Comparison of ENCODE assay signal across 2 cellular contexts in the genomic region with DNA sequence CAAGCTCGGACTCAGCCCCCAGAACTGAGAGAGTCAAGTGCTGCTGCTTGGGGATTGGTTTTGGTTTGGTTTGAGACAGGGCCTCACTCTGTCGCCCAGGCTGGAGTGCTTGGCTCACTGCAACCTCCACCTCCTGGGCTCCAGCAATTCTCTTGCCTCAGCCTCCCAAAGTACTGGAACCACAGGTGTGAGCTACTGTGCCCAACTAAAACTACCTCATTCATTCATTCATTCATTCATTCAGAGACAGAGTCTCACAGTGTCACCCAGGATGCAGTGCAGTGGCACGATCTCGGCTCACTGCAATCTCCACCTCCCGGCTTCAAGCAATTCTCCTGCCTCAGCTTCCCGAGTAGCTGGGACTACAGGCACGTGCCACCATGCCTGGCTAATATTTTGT.
TF ChIP-seq lines count a peak whose summit lies in the region.

No MANE protein-coding gene starts in this region.

TF ChIP-seq in HEK293, 187 proteins besides CTCF, POLR2A, EP300 and RAD21:
- TF ChIP-seq ZNF335 (tag by site-specific recombination; conservative IDR thresholded peaks at IDR 0.05) = no peak
- TF ChIP-seq ZNF214 (tag by site-specific recombination; IDR thresholded peaks at IDR 0.05; ENCODE audit: borderline replicate concordance) = no peak
- no peak for TF ChIP-seq ZEB2 (tag by site-specific recombination; IDR thresholded peaks at IDR 0.05)
- TF ChIP-seq, protein P1, sequence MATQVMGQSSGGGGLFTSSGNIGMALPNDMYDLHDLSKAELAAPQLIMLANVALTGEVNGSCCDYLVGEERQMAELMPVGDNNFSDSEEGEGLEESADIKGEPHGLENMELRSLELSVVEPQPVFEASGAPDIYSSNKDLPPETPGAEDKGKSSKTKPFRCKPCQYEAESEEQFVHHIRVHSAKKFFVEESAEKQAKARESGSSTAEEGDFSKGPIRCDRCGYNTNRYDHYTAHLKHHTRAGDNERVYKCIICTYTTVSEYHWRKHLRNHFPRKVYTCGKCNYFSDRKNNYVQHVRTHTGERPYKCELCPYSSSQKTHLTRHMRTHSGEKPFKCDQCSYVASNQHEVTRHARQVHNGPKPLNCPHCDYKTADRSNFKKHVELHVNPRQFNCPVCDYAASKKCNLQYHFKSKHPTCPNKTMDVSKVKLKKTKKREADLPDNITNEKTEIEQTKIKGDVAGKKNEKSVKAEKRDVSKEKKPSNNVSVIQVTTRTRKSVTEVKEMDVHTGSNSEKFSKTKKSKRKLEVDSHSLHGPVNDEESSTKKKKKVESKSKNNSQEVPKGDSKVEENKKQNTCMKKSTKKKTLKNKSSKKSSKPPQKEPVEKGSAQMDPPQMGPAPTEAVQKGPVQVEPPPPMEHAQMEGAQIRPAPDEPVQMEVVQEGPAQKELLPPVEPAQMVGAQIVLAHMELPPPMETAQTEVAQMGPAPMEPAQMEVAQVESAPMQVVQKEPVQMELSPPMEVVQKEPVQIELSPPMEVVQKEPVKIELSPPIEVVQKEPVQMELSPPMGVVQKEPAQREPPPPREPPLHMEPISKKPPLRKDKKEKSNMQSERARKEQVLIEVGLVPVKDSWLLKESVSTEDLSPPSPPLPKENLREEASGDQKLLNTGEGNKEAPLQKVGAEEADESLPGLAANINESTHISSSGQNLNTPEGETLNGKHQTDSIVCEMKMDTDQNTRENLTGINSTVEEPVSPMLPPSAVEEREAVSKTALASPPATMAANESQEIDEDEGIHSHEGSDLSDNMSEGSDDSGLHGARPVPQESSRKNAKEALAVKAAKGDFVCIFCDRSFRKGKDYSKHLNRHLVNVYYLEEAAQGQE (tag by site-specific recombination; IDR thresholded peaks at IDR 0.05) = no peak
- peak; percentile 68; the same call in 1 of the 2 replicates for TF ChIP-seq ZNF24 (tag by site-specific recombination; IDR thresholded peaks at IDR 0.05)
- TF ChIP-seq REPIN1 (tag by site-specific recombination; IDR thresholded peaks at IDR 0.05; ENCODE audit: low read depth) = no peak
- TF ChIP-seq, protein P2, sequence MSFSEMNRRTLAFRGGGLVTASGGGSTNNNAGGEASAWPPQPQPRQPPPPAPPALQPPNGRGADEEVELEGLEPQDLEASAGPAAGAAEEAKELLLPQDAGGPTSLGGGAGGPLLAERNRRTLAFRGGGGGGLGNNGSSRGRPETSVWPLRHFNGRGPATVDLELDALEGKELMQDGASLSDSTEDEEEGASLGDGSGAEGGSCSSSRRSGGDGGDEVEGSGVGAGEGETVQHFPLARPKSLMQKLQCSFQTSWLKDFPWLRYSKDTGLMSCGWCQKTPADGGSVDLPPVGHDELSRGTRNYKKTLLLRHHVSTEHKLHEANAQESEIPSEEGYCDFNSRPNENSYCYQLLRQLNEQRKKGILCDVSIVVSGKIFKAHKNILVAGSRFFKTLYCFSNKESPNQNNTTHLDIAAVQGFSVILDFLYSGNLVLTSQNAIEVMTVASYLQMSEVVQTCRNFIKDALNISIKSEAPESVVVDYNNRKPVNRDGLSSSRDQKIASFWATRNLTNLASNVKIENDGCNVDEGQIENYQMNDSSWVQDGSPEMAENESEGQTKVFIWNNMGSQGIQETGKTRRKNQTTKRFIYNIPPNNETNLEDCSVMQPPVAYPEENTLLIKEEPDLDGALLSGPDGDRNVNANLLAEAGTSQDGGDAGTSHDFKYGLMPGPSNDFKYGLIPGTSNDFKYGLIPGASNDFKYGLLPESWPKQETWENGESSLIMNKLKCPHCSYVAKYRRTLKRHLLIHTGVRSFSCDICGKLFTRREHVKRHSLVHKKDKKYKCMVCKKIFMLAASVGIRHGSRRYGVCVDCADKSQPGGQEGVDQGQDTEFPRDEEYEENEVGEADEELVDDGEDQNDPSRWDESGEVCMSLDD (tag by site-specific recombination; IDR thresholded peaks at IDR 0.05) = no peak
- TF ChIP-seq TRIM28 (IDR thresholded peaks at IDR 0.05; ENCODE audit: borderline replicate concordance, low read length) = no peak

TF ChIP-seq in GM12878, 131 proteins besides CTCF, POLR2A, EP300 and RAD21:
- TF ChIP-seq BCL11A (IDR thresholded peaks at IDR 0.05; ENCODE audit: low read depth, low read length) = no peak
- no peak for TF ChIP-seq HCFC1 (IDR thresholded peaks at IDR 0.05; ENCODE audit: low read length)
- TF ChIP-seq ZNF24 (IDR thresholded peaks at IDR 0.05) = peak; percentile 79
TF ChIP-seq in GM12878: peak in this region for 1.
